1 cellular context compared by ENCODE assay signal in the genomic region with DNA sequence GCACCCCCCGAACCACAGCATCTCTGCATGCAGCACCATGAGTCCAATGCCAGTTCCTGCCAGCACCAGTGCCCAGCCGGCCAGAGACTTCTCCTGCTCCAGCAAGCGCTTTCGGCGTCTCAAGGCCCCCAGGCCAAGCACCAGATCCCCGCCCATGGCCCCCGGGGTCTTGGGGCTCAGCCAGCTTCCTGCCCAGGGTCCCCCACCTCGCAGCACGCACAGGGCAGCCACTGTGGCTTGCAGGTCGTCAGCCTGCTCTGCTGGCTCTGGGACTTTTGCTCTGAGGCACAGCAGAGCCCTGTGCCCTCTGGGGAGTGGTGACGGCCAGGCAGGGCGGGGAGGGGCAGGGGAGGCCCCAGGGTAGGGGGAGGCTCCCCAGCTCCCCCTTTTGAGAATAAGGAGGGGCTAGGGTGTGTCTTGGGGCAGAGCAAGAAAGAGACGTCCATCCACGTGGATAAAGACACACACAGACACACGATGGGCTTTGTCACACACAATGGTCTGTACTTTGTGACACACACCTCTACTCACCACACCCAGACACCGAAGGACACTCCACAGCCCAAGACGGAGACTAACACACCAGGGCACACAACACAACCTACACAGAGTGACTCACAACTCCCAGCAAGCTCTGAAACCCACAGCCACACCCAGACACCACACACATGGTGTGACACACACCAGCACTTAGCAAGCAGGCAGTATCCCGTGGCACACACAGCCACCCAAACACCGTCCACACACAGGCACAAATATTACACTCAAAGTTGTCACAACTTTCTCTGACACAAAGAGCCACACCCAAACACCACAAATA.
A peak's percentile ranks its signal among the peaks of the same experiment; 100 is the strongest.
TF ChIP-seq lines count a peak whose summit lies in the region.

A gene (minus strand): TSS at position 268 of the 820 bp plus-strand sequence. CDS start 112 bp downstream, at position 156.

TF ChIP-seq in GM12878, 131 proteins besides CTCF, POLR2A, EP300 and RAD21 (continues in another document):
- TF ChIP-seq, protein P1, sequence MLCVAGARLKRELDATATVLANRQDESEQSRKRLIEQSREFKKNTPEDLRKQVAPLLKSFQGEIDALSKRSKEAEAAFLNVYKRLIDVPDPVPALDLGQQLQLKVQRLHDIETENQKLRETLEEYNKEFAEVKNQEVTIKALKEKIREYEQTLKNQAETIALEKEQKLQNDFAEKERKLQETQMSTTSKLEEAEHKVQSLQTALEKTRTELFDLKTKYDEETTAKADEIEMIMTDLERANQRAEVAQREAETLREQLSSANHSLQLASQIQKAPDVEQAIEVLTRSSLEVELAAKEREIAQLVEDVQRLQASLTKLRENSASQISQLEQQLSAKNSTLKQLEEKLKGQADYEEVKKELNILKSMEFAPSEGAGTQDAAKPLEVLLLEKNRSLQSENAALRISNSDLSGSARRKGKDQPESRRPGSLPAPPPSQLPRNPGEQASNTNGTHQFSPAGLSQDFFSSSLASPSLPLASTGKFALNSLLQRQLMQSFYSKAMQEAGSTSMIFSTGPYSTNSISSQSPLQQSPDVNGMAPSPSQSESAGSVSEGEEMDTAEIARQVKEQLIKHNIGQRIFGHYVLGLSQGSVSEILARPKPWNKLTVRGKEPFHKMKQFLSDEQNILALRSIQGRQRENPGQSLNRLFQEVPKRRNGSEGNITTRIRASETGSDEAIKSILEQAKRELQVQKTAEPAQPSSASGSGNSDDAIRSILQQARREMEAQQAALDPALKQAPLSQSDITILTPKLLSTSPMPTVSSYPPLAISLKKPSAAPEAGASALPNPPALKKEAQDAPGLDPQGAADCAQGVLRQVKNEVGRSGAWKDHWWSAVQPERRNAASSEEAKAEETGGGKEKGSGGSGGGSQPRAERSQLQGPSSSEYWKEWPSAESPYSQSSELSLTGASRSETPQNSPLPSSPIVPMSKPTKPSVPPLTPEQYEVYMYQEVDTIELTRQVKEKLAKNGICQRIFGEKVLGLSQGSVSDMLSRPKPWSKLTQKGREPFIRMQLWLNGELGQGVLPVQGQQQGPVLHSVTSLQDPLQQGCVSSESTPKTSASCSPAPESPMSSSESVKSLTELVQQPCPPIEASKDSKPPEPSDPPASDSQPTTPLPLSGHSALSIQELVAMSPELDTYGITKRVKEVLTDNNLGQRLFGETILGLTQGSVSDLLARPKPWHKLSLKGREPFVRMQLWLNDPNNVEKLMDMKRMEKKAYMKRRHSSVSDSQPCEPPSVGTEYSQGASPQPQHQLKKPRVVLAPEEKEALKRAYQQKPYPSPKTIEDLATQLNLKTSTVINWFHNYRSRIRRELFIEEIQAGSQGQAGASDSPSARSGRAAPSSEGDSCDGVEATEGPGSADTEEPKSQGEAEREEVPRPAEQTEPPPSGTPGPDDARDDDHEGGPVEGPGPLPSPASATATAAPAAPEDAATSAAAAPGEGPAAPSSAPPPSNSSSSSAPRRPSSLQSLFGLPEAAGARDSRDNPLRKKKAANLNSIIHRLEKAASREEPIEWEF (IDR thresholded peaks at IDR 0.05; ENCODE audit: insufficient replicate concordance, low read depth, low read length), result no peak
- TF ChIP-seq POLR2AphosphoS2 (IDR thresholded peaks at IDR 0.05; ENCODE audit: low read depth, low read length), result peak; percentile 90
- no peak for TF ChIP-seq HDAC6 (IDR thresholded peaks at IDR 0.05; ENCODE audit: unreplicated experiment)
- TF ChIP-seq MYC (IDR thresholded peaks at IDR 0.05; ENCODE audit: insufficient read depth, insufficient read length, insufficient replicate concordance, low read length, severe bottlenecking), result no peak
- TF ChIP-seq RELA (IDR thresholded peaks at IDR 0.05; ENCODE audit: borderline replicate concordance, partially characterized antibody), result peak; percentile 45
- peak; percentile 85; the same call in 2 of the 3 replicates for TF ChIP-seq POU2F2 (IDR thresholded peaks at IDR 0.05; ENCODE audit: borderline replicate concordance, low read depth, low read length)
- TF ChIP-seq POLR2AphosphoS5 (IDR thresholded peaks at IDR 0.05; ENCODE audit: low read length), result peak; percentile 93
- no peak for TF ChIP-seq CREB1 (IDR thresholded peaks at IDR 0.05; ENCODE audit: low read depth)
- 0 out of 2 replicates have a peak, but pooled peaks have one; percentile 27 for TF ChIP-seq TCF3 (IDR thresholded peaks at IDR 0.05; ENCODE audit: borderline replicate concordance, insufficient read depth, low read depth, low read length)
- TF ChIP-seq ZBED1 (IDR thresholded peaks at IDR 0.05; ENCODE audit: borderline replicate concordance), result 0 out of 2 replicates have a peak, but pooled peaks have one; percentile 56
- no peak for TF ChIP-seq FOXK2 (IDR thresholded peaks at IDR 0.05)
- no peak for TF ChIP-seq ESRRA (IDR thresholded peaks at IDR 0.05; ENCODE audit: low read length)
- TF ChIP-seq HDGF (IDR thresholded peaks at IDR 0.05), result peak; percentile 91; the same call in 1 of the 2 replicates
- 0 out of 2 replicates have a peak, but pooled peaks have one; percentile 13 for TF ChIP-seq ATF7 (IDR thresholded peaks at IDR 0.05; ENCODE audit: low read depth)
- TF ChIP-seq IRF4 (IDR thresholded peaks at IDR 0.05; ENCODE audit: low read depth, low read length), result 0 out of 2 replicates have a peak, but pooled peaks have one; percentile 9
- peak in 1 of 2 experiments; percentile 49; a peak in 2 of 4 replicates for TF ChIP-seq BHLHE40 (IDR thresholded peaks at IDR 0.05; ENCODE audit: borderline replicate concordance in 1 of 2, low read depth in 2 of 2, low read length in 1 of 2)
- TF ChIP-seq PAX5 (IDR thresholded peaks at IDR 0.05; ENCODE audit: borderline replicate concordance, low read depth, low read length), result no peak
- TF ChIP-seq, protein P2, sequence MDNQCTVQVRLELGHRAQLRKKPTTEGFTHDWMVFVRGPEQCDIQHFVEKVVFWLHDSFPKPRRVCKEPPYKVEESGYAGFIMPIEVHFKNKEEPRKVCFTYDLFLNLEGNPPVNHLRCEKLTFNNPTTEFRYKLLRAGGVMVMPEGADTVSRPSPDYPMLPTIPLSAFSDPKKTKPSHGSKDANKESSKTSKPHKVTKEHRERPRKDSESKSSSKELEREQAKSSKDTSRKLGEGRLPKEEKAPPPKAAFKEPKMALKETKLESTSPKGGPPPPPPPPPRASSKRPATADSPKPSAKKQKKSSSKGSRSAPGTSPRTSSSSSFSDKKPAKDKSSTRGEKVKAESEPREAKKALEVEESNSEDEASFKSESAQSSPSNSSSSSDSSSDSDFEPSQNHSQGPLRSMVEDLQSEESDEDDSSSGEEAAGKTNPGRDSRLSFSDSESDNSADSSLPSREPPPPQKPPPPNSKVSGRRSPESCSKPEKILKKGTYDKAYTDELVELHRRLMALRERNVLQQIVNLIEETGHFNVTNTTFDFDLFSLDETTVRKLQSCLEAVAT (IDR thresholded peaks at IDR 0.05), result peak; percentile 63; the same call in 1 of the 2 replicates
- TF ChIP-seq IKZF2 (IDR thresholded peaks at IDR 0.05), result 0 out of 4 replicates have a peak, but pooled peaks of 1 of the 2 experiments have one; percentile 32
- peak; percentile 88 for TF ChIP-seq MEF2B (IDR thresholded peaks at IDR 0.05; ENCODE audit: partially characterized antibody, poor library complexity, severe bottlenecking)
- TF ChIP-seq, protein P3, sequence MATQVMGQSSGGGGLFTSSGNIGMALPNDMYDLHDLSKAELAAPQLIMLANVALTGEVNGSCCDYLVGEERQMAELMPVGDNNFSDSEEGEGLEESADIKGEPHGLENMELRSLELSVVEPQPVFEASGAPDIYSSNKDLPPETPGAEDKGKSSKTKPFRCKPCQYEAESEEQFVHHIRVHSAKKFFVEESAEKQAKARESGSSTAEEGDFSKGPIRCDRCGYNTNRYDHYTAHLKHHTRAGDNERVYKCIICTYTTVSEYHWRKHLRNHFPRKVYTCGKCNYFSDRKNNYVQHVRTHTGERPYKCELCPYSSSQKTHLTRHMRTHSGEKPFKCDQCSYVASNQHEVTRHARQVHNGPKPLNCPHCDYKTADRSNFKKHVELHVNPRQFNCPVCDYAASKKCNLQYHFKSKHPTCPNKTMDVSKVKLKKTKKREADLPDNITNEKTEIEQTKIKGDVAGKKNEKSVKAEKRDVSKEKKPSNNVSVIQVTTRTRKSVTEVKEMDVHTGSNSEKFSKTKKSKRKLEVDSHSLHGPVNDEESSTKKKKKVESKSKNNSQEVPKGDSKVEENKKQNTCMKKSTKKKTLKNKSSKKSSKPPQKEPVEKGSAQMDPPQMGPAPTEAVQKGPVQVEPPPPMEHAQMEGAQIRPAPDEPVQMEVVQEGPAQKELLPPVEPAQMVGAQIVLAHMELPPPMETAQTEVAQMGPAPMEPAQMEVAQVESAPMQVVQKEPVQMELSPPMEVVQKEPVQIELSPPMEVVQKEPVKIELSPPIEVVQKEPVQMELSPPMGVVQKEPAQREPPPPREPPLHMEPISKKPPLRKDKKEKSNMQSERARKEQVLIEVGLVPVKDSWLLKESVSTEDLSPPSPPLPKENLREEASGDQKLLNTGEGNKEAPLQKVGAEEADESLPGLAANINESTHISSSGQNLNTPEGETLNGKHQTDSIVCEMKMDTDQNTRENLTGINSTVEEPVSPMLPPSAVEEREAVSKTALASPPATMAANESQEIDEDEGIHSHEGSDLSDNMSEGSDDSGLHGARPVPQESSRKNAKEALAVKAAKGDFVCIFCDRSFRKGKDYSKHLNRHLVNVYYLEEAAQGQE (IDR thresholded peaks at IDR 0.05; ENCODE audit: low read depth, low read length), result 0 out of 2 replicates have a peak, but pooled peaks have one; percentile 14
- peak; percentile 74; the same call in 1 of the 2 replicates for TF ChIP-seq TAF1 (IDR thresholded peaks at IDR 0.05; ENCODE audit: borderline replicate concordance, low read depth, low read length)
- TF ChIP-seq TCF12 (IDR thresholded peaks at IDR 0.05; ENCODE audit: low read depth, low read length), result peak; percentile 52; the same call in 1 of the 2 replicates
- TF ChIP-seq IKZF1 (conservative IDR thresholded peaks at IDR 0.05), result 0 out of 2 replicates have a peak, but pooled peaks have one; percentile 35
- 0 out of 2 replicates have a peak, but pooled peaks have one; percentile 49 for TF ChIP-seq STAT1 (conservative IDR thresholded peaks at IDR 0.05)
- peak; percentile 73; the same call in 1 of the 2 replicates for TF ChIP-seq SMAD5 (IDR thresholded peaks at IDR 0.05; ENCODE audit: low read depth)
- TF ChIP-seq SMAD1 (IDR thresholded peaks at IDR 0.05; ENCODE audit: low read depth, partially characterized antibody), result peak; percentile 63
- no peak for TF ChIP-seq SIX5 (IDR thresholded peaks at IDR 0.05; ENCODE audit: low read depth, low read length, severe bottlenecking)
- no peak for TF ChIP-seq EED (IDR thresholded peaks at IDR 0.05; ENCODE audit: low read depth)
- TF ChIP-seq ZNF24 (IDR thresholded peaks at IDR 0.05), result no peak
- TF ChIP-seq PML (IDR thresholded peaks at IDR 0.05; ENCODE audit: low read length), result no peak
- TF ChIP-seq SMARCA5 (IDR thresholded peaks at IDR 0.05), result peak; percentile 15; the same call in 1 of the 2 replicates
- TF ChIP-seq ZNF274 (IDR thresholded peaks at IDR 0.05; ENCODE audit: insufficient read depth, insufficient read length), result no peak
- TF ChIP-seq, protein P4, sequence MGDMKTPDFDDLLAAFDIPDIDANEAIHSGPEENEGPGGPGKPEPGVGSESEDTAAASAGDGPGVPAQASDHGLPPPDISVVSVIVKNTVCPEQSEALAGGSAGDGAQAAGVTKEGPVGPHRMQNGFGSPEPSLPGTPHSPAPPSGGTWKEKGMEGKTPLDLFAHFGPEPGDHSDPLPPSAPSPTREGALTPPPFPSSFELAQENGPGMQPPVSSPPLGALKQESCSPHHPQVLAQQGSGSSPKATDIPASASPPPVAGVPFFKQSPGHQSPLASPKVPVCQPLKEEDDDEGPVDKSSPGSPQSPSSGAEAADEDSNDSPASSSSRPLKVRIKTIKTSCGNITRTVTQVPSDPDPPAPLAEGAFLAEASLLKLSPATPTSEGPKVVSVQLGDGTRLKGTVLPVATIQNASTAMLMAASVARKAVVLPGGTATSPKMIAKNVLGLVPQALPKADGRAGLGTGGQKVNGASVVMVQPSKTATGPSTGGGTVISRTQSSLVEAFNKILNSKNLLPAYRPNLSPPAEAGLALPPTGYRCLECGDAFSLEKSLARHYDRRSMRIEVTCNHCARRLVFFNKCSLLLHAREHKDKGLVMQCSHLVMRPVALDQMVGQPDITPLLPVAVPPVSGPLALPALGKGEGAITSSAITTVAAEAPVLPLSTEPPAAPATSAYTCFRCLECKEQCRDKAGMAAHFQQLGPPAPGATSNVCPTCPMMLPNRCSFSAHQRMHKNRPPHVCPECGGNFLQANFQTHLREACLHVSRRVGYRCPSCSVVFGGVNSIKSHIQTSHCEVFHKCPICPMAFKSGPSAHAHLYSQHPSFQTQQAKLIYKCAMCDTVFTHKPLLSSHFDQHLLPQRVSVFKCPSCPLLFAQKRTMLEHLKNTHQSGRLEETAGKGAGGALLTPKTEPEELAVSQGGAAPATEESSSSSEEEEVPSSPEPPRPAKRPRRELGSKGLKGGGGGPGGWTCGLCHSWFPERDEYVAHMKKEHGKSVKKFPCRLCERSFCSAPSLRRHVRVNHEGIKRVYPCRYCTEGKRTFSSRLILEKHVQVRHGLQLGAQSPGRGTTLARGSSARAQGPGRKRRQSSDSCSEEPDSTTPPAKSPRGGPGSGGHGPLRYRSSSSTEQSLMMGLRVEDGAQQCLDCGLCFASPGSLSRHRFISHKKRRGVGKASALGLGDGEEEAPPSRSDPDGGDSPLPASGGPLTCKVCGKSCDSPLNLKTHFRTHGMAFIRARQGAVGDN (IDR thresholded peaks at IDR 0.05), result peak; percentile 76; the same call in 1 of the 2 replicates
- TF ChIP-seq MXI1 (IDR thresholded peaks at IDR 0.05; ENCODE audit: low read depth, low read length), result peak; percentile 80
- TF ChIP-seq, protein P5, sequence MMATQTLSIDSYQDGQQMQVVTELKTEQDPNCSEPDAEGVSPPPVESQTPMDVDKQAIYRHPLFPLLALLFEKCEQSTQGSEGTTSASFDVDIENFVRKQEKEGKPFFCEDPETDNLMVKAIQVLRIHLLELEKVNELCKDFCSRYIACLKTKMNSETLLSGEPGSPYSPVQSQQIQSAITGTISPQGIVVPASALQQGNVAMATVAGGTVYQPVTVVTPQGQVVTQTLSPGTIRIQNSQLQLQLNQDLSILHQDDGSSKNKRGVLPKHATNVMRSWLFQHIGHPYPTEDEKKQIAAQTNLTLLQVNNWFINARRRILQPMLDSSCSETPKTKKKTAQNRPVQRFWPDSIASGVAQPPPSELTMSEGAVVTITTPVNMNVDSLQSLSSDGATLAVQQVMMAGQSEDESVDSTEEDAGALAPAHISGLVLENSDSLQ (IDR thresholded peaks at IDR 0.05), result no peak; the same call in 1 of the 2 replicates
- TF ChIP-seq CREM (IDR thresholded peaks at IDR 0.05; ENCODE audit: low read depth), result no peak; the same call in none of the 2 replicates
- TF ChIP-seq NBN (IDR thresholded peaks at IDR 0.05), result peak; percentile 85; the same call in 1 of the 2 replicates
- peak; percentile 80 for TF ChIP-seq SIN3A (IDR thresholded peaks at IDR 0.05; ENCODE audit: low read depth, low read length)
- peak; percentile 35; the same call in 1 of the 2 replicates for TF ChIP-seq DPF2 (IDR thresholded peaks at IDR 0.05)
- TF ChIP-seq RUNX3 (IDR thresholded peaks at IDR 0.05; ENCODE audit: low read length), result peak; percentile 25; the same call in 1 of the 2 replicates
